Comparison of ENCODE assay signal across 29 cellular contexts in genomic region chr4:138773321-138773720, GRCh38.
"Had no signal": no experiment of that assay in that cellular context is flagged by ENCODE, and none has a peak within 500 bp of the region (broad histone marks: within the 10 kb centered on the region; RNA-seq: fewer than 3 reads in every experiment).

No MANE protein-coding gene starts in this region.

- H3K4me1 Mint-ChIP-seq: naive B cell had no signal

- H3K36me3 ChIP-seq: esophagus muscularis mucosa, gastroesophageal sphincter, heart left ventricle, left lung, neutrophil, pancreas, right lobe of liver, transverse colon, upper lobe of right lung, uterus had no signal

- H2AFZ ChIP-seq: hepatocyte had no signal

- H3K4me3 Mint-ChIP-seq: dendritic cell treated with granulocyte-macrophage colony-stimulating factor and Interleukin-4, amounts not matched to agents 40 ng/mL and 50 ng/mL, for 4 days; endodermal cell; mesothelial cell of epicardium; naive B cell; natural killer cell treated with Interleukin-12 subunit alpha and Interleukin-12 subunit beta and Interleukin-15 and Interleukin-18, amount 100 ng/mL, for 72 hours; neural crest cell; stimulated activated naive B cell treated with anti-CD40 and anti-IgM and Interleukin-4, amounts not matched to agents 10 μg/mL and 1 μg/mL and 100 μg/mL, for 72 hours; stimulated activated naive CD8-positive, alpha-beta T cell treated with anti-CD3 and anti-CD28 coated beads, Interleukin-15, Interleukin-2, amounts not matched to agents 100 ng/mL and 50 ng/mL, for 24 hours had no signal

- DNase-seq: effector CD8-positive, alpha-beta T cell; endodermal cell; foreskin keratinocyte; heart left ventricle; left cardiac atrium; left lung; mesenchymal stem cell; mucosa of descending colon; naive B cell; pancreas; right lobe of liver; small intestine; stimulated activated CD4-positive, alpha-beta T cell treated with anti-CD3 and anti-CD28 coated beads, Interleukin-15, amount 100 ng/mL, for 24 hours; stimulated activated CD4-positive, alpha-beta T cell treated with anti-CD3 and anti-CD28 coated beads, Interleukin-2, amount 100 ng/mL, for 48 hours; stimulated activated naive B cell treated with anti-CD40 and anti-IgM and Interleukin-4, amounts not matched to agents 10 μg/mL and 1 μg/mL and 100 μg/mL, for 72 hours; transverse colon; upper lobe of right lung; uterus had no signal

- H3K4me3 ChIP-seq: esophagus muscularis mucosa, gastroesophageal sphincter, heart left ventricle, hepatocyte, left lung, mucosa of descending colon, pancreas, right lobe of liver, transverse colon, upper lobe of right lung, uterus had no signal

- H3K27me3 Mint-ChIP-seq: progenitor cell of endocrine pancreas had no signal

- H3K36me3 Mint-ChIP-seq: mesothelial cell of epicardium; naive B cell; natural killer cell treated with Interleukin-12 subunit alpha and Interleukin-12 subunit beta and Interleukin-15 and Interleukin-18, amount 100 ng/mL, for 72 hours; stimulated activated naive B cell treated with anti-CD40 and anti-IgM and Interleukin-4, amounts not matched to agents 10 μg/mL and 1 μg/mL and 100 μg/mL, for 72 hours had no signal

- H3K27me3 ChIP-seq: esophagus muscularis mucosa, gastroesophageal sphincter, heart left ventricle, hepatocyte, left lung, pancreas, right lobe of liver, transverse colon, upper lobe of right lung, uterus had no signal

- H3K9me3 Mint-ChIP-seq: dendritic cell treated with granulocyte-macrophage colony-stimulating factor and Interleukin-4, amounts not matched to agents 40 ng/mL and 50 ng/mL, for 4 days; endodermal cell; natural killer cell treated with Interleukin-12 subunit alpha and Interleukin-12 subunit beta and Interleukin-15 and Interleukin-18, amount 100 ng/mL, for 72 hours had no signal

- H3K4me1 ChIP-seq: esophagus muscularis mucosa, foreskin keratinocyte, gastroesophageal sphincter, left lung, pancreas, right lobe of liver, transverse colon, upper lobe of right lung, uterus had no signal

- H3K9me3 ChIP-seq: esophagus muscularis mucosa, gastroesophageal sphincter, heart left ventricle, left lung, mucosa of descending colon, neutrophil, pancreas, right lobe of liver, transverse colon, upper lobe of right lung, uterus had no signal

- H3K4me2 ChIP-seq: hepatocyte had no signal

- H3K79me2 ChIP-seq: hepatocyte had no signal

- H3K27ac Mint-ChIP-seq: dendritic cell treated with granulocyte-macrophage colony-stimulating factor and Interleukin-4, amounts not matched to agents 40 ng/mL and 50 ng/mL, for 4 days; endodermal cell; mesothelial cell of epicardium; naive B cell; natural killer cell treated with Interleukin-12 subunit alpha and Interleukin-12 subunit beta and Interleukin-15 and Interleukin-18, amount 100 ng/mL, for 72 hours; progenitor cell of endocrine pancreas; stimulated activated naive B cell treated with anti-CD40 and anti-IgM and Interleukin-4, amounts not matched to agents 10 μg/mL and 1 μg/mL and 100 μg/mL, for 72 hours; stimulated activated naive CD8-positive, alpha-beta T cell treated with anti-CD3 and anti-CD28 coated beads, Interleukin-15, Interleukin-2, amounts not matched to agents 100 ng/mL and 50 ng/mL, for 24 hours had no signal

- H3K27ac ChIP-seq: epithelial cell of prostate, esophagus muscularis mucosa, foreskin keratinocyte, gastroesophageal sphincter, heart left ventricle, hepatocyte, left lung, neutrophil, pancreas, right lobe of liver, transverse colon, upper lobe of right lung, uterus had no signal

- ATAC-seq: foreskin keratinocyte; gastroesophageal sphincter; heart left ventricle; left cardiac atrium; left lung; mucosa of descending colon; natural killer cell treated with Interleukin-12 subunit alpha and Interleukin-12 subunit beta and Interleukin-15 and Interleukin-18, amount 100 ng/mL, for 72 hours; pancreas; right lobe of liver; stimulated activated naive B cell treated with anti-CD40 and anti-IgM and Interleukin-4, amounts not matched to agents 10 μg/mL and 1 μg/mL and 100 μg/mL, for 72 hours; upper lobe of right lung had no signal
